In genomic region chrX:16870095-16870860, GRCh38 we compare ENCODE assay signal across 8 cellular contexts. TPM values are rescaled to one million over a fixed set of nuclear protein-coding genes. Genes with fewer than 3 reads are reported as not detected.
A peak's percentile ranks its signal among the peaks of the same experiment; 100 is the strongest.
DNase-seq lines count a peak whose midpoint lies in the region; ATAC-seq and TF ChIP-seq lines count a peak whose summit lies in the region.

TSS of gene RBBP7 (minus strand) at chrX:16870362. CDS start at chrX:16870053, 309 bp downstream.

- WGBS in trophoblast cell (ENCODE audit: extremely low coverage, insufficient coverage, insufficient read length): no CpG with 5 or more reads among the region's 84 CpGs
- WGBS in tibial nerve, 2 donors: 0 to 4% methylated on average over 1 to 37 of the region's 84 CpGs

- intact Hi-C loops in Right ventricle myocardium inferior (cut with DNase I): loop anchor here (5.0 kb wide), 1 partner anchor 33 kb away; no protein-coding TSS in a partner anchor

- peaks cover 12% of the 10 kb centered on the region for H3K79me2 ChIP-seq in trophoblast cell (ENCODE audit: control insufficient read depth, insufficient read depth, low read length, poor library complexity)

- peak within 1 kb of the TSS; percentile 97 for H2BK120ac ChIP-seq in trophoblast cell (ENCODE audit: insufficient read depth, low read length, poor library complexity)

- H3K4me2 ChIP-seq in trophoblast cell (ENCODE audit: low read length): peak within 1 kb of the TSS; percentile 95

- TF ChIP-seq POLR2A in GM10847 (IDR thresholded peaks at IDR 0.05; ENCODE audit: extremely low read depth, insufficient read length) (peak; percentile 58), tibial nerve (IDR thresholded peaks at IDR 0.05) (peak; percentile 71 to 91)

- peak within 1 kb of the TSS; percentile 98 for H4K12ac ChIP-seq in trophoblast cell (ENCODE audit: low read depth, low read length)

- peak within 1 kb of the TSS; percentile 99 for H3K18ac ChIP-seq in trophoblast cell (ENCODE audit: low read length)

- H3K14ac ChIP-seq in trophoblast cell (ENCODE audit: low read length): peak within 1 kb of the TSS; percentile 98

- H3K4ac ChIP-seq in trophoblast cell (ENCODE audit: low read depth, low read length): peak within 1 kb of the TSS; percentile 99

- TF ChIP-seq EP300 in tibial nerve (IDR thresholded peaks at IDR 0.05): peak; percentile 58 to 95

- peak within 1 kb of the TSS; percentile 98 for H3K27ac ChIP-seq in trophoblast cell (ENCODE audit: low read depth, low read length)
- peak within 1 kb of the TSS; percentile 81 to 96 (median 92) for H3K27ac ChIP-seq in tibial nerve

- H3K27me3 ChIP-seq in trophoblast cell (ENCODE audit: insufficient read depth, low read length) (no peaks in the 10 kb centered on the region), tibial nerve (peaks cover 0 to 27% of the 10 kb centered on the region in 2 donors)

- H3K9ac ChIP-seq in trophoblast cell (ENCODE audit: low read length): peak within 1 kb of the TSS; percentile 92

- H3K4me1 ChIP-seq in trophoblast cell (ENCODE audit: control insufficient read depth in 1 of 2, insufficient read depth in 2 of 2, low read length in 2 of 2): peaks cover 0 to 4% of the 10 kb centered on the region in 2 experiments
- H3K4me1 ChIP-seq in tibial nerve: peaks cover 0 to 22% (median 6%) of the 10 kb centered on the region in 4 donors

- H3K9me3 ChIP-seq in trophoblast cell (ENCODE audit: insufficient read depth, low read depth, low read length) (no peaks in the 10 kb centered on the region), tibial nerve (no peaks in the 10 kb centered on the region)

- no peak within 1 kb of the TSS for H3K23ac ChIP-seq in trophoblast cell (ENCODE audit: low read length)

- peak; percentile 92 to 97 (median 96) for DNase-seq in NCI-H1417 (lab: John Stamatoyannopoulos, UW)
- peak; percentile 16 to 64 for DNase-seq in SW 1271 (lab: John Stamatoyannopoulos, UW)
- peak; percentile 65 for DNase-seq in activated naive CD8-positive, alpha-beta T cell treated with anti-CD3 and anti-CD28 coated beads, Interleukin-2, amount 50 U/mL, for 16 hours (ENCODE audit: low read depth, low spot score)
- peak; percentile 95 for DNase-seq in Right ventricle myocardium inferior (ENCODE audit: missing footprints)
- DNase-seq in trophoblast cell: peak; percentile 88 to 94
- DNase-seq in tibial nerve (ENCODE audit: low spot score in 2 of 2): peak; percentile 74 to 78

- H3K79me1 ChIP-seq in trophoblast cell (ENCODE audit: low read length): peaks cover 8% of the 10 kb centered on the region

- peak; percentile 83 for ATAC-seq in HG02642 (IDR thresholded peaks at IDR 0.05; ENCODE audit: poor library complexity, unreplicated experiment)
- peak; percentile 97 for ATAC-seq in Right ventricle myocardium inferior

- TF ChIP-seq CTCF in tibial nerve (IDR thresholded peaks at IDR 0.05): peak in 2 of 5 experiments; percentile 31 to 49

- peak within 1 kb of the TSS; percentile 99 for H4K8ac ChIP-seq in trophoblast cell (ENCODE audit: low read depth, low read length)

- H2AK5ac ChIP-seq in trophoblast cell (ENCODE audit: low read length): peak within 1 kb of the TSS; percentile 79

- peak within 1 kb of the TSS; percentile 40 for H2BK12ac ChIP-seq in trophoblast cell (ENCODE audit: low read length)

- H4K91ac ChIP-seq in trophoblast cell (ENCODE audit: low read depth, low read length): peak within 1 kb of the TSS; percentile 90

- H2AFZ ChIP-seq in trophoblast cell (ENCODE audit: insufficient read depth, low read length, poor library complexity): peak within 1 kb of the TSS; percentile 78

- peak within 1 kb of the TSS; percentile 96 for H2BK5ac ChIP-seq in trophoblast cell (ENCODE audit: low read depth, low read length, poor library complexity)

- H3K36me3 ChIP-seq in trophoblast cell (ENCODE audit: control insufficient read depth in 1 of 2, insufficient read depth in 2 of 2, low read length in 2 of 2) (no peaks in the 10 kb centered on the region), tibial nerve (no peaks in the 10 kb centered on the region)

- H3K4me3 ChIP-seq in trophoblast cell (ENCODE audit: low read depth, low read length): peak within 1 kb of the TSS; percentile 94
- peak within 1 kb of the TSS; percentile 62 to 76 (median 62) for H3K4me3 ChIP-seq in tibial nerve

RNA-seq across cellular contexts. Expression of gene RBBP7, which starts in this region (rescaled TPM):
- total RNA-seq in Right ventricle myocardium inferior (108 TPM), tibial nerve (10 to 100 TPM; 69.7 to 85.5 (median 79.2) TPM)
- 199 and 211 TPM in 2 replicates for polyA plus RNA-seq in trophoblast cell (2013)

Comparison
In these comparisons a context has a peak if more than half of its experiments do, and no peak if none do; other contexts are left out.
1. Peak in every context shown above with its lines: DNase-seq, ATAC-seq, H3K4me3 ChIP-seq and H3K27ac ChIP-seq.
2. DNase-seq: peak in every context shown above with its lines; median percentile 96 in NCI-H1417; 95 in Right ventricle myocardium inferior; 91 in trophoblast cell; 76 in tibial nerve; 65 in activated naive CD8-positive, alpha-beta T cell treated with anti-CD3 and anti-CD28 coated beads, Interleukin-2, amount 50 U/mL, for 16 hours; 40 in SW 1271.